ENCODE assay signal across 14 cellular contexts in genomic region chr19:46411088-46412033, GRCh38. TPM values are rescaled to one million over a fixed set of nuclear protein-coding genes. Genes with fewer than 3 reads are reported as not detected.
A peak's percentile ranks its signal among the peaks of the same experiment; 100 is the strongest.
DNase-seq lines count a peak whose midpoint lies in the region; ATAC-seq and TF ChIP-seq lines count a peak whose summit lies in the region.
"Had no signal": no experiment of that assay in that cellular context is flagged by ENCODE, and none has a peak within 500 bp of the region (broad histone marks: within the 10 kb centered on the region; RNA-seq: fewer than 3 reads in every experiment).

No MANE protein-coding gene starts in this region.

- H3K4me3 ChIP-seq in HFF-Myc (replicated peaks; ENCODE audit: low read depth, low read length) (peak overlapping the region; percentile 72), choroid plexus epithelial cell (ENCODE audit: low read depth, low read length) (peak overlapping the region; percentile 76), smooth muscle cell (peak overlapping the region; percentile 92)

- peaks cover 55% of the 10 kb centered on the region for H4K20me1 ChIP-seq in smooth muscle cell (ENCODE audit: low read depth)

- peak overlapping the region; percentile 99 for H3K4me2 ChIP-seq in smooth muscle cell

- WGBS in smooth muscle cell (ENCODE audit: low lambda C conversion rate), result 57% methylated on average over 18 of the region's 18 CpGs

- peaks cover 25% of the 10 kb centered on the region for H3F3A ChIP-seq in smooth muscle cell (ENCODE audit: low read depth)

- no peaks in the 10 kb centered on the region for H3K36me3 Mint-ChIP-seq in T-cell
- no peaks in the 10 kb centered on the region for H3K36me3 Mint-ChIP-seq in activated T-helper 1 cell treated with anti-CD3 and anti-CD28 coated beads, Interleukin-12 subunit alpha, Interleukin-12 subunit beta, Interleukin-2, Interleukin-4 antibody, amounts not matched to agents 30 ng/mL and 10 ng/mL and 1 ng/mL, durations not matched to agents 14 hours and 24 hours and 36 hours (ENCODE audit: low read depth)

- peaks cover 34% of the 10 kb centered on the region for H3K79me2 ChIP-seq in smooth muscle cell (ENCODE audit: low read depth)

- peaks cover 16 to 23% (median 17%) of the 10 kb centered on the region in 3 donors for H3K4me1 Mint-ChIP-seq in T-cell
- peaks cover 6% of the 10 kb centered on the region for H3K4me1 Mint-ChIP-seq in activated T-helper 1 cell treated with anti-CD3 and anti-CD28 coated beads, Interleukin-12 subunit alpha, Interleukin-12 subunit beta, Interleukin-2, Interleukin-4 antibody, amounts not matched to agents 30 ng/mL and 10 ng/mL and 1 ng/mL, durations not matched to agents 14 hours and 24 hours and 36 hours (ENCODE audit: low read depth)

- no peak for ATAC-seq in T-cell (replicated peaks in 1 of 4)
- ATAC-seq: activated naive CD8-positive, alpha-beta T cell treated with anti-CD3 and anti-CD28 coated beads, Interleukin-2, amount 50 U/mL, for 24 hours had no signal

- H3K27me3 ChIP-seq in smooth muscle cell (ENCODE audit: low read depth), result no peaks in the 10 kb centered on the region
- H3K27me3 ChIP-seq: SJSA1 had no signal

- no peak overlapping the region for H3K27ac ChIP-seq in smooth muscle cell (ENCODE audit: low read depth)
- H3K27ac ChIP-seq: SJSA1 had no signal

- no peaks in the 10 kb centered on the region for H3K9me3 ChIP-seq in smooth muscle cell (replicated peaks; ENCODE audit: low read depth)
- H3K9me3 ChIP-seq: SJSA1 had no signal

- DNase-seq in HFF-Myc (ENCODE audit: extremely low read depth, low read depth) (no peak), choroid plexus epithelial cell (ENCODE audit: low read depth) (no peak), left kidney (ENCODE audit: low read depth, low spot score) (peak; percentile 30), smooth muscle cell (lab: John Stamatoyannopoulos, UW; ENCODE audit: unreplicated experiment) (no peak), T-cell (no peak), GM03348 (ENCODE audit: low spot score) (no peak)
- DNase-seq in activated naive CD4-positive, alpha-beta T cell treated with anti-CD3 and anti-CD28 coated beads, Interleukin-2, amount 50 U/mL, for 16 hours, result no peak
- DNase-seq in activated T-helper 1 cell treated with anti-CD3 and anti-CD28 coated beads, Interleukin-12 subunit alpha, Interleukin-12 subunit beta, Interleukin-2, Interleukin-4 antibody, amounts not matched to agents 30 ng/mL and 10 ng/mL and 1 ng/mL, durations not matched to agents 14 hours and 24 hours and 36 hours (ENCODE audit: low spot score), result no peak
- DNase-seq: activated CD4-positive, alpha-beta T cell treated with anti-CD3 and anti-CD28 coated beads, Interleukin-2, amount 10 ng/mL, durations not matched to agents 7 days and 5 days; activated naive CD8-positive, alpha-beta T cell treated with anti-CD3 and anti-CD28 coated beads, Interleukin-2, amount 50 U/mL, for 24 hours; DMS 273 treated with DMSO at 0.1 percent for 48 hours; head of caudate nucleus; NCI-H187 treated with DMSO at 0.1 percent for 48 hours had no signal

- H3K9me3 Mint-ChIP-seq in T-cell, result no peaks in the 10 kb centered on the region
- H3K9me3 Mint-ChIP-seq in activated T-helper 1 cell treated with anti-CD3 and anti-CD28 coated beads, Interleukin-12 subunit alpha, Interleukin-12 subunit beta, Interleukin-2, Interleukin-4 antibody, amounts not matched to agents 30 ng/mL and 10 ng/mL and 1 ng/mL, durations not matched to agents 14 hours and 24 hours and 36 hours, result no peaks in the 10 kb centered on the region
- H3K9me3 Mint-ChIP-seq: activated CD4-positive, alpha-beta T cell treated with anti-CD3 and anti-CD28 coated beads, Interleukin-2, amount 10 ng/mL, durations not matched to agents 7 days and 5 days; activated naive CD8-positive, alpha-beta T cell treated with anti-CD3 and anti-CD28 coated beads, Interleukin-2, amount 50 U/mL, for 24 hours had no signal

- CTCF ChIA-PET in T-cell (lab: Charles Lee), result no interaction called here

- POLR2A ChIA-PET in T-cell (lab: Charles Lee), result no interaction called here

- H3K36me3 ChIP-seq in smooth muscle cell (ENCODE audit: low read depth), result no peaks in the 10 kb centered on the region

- H2AFZ ChIP-seq in smooth muscle cell (ENCODE audit: low read depth), result no peak overlapping the region

- no peak overlapping the region for H3K4me3 Mint-ChIP-seq in T-cell
- H3K4me3 Mint-ChIP-seq in activated T-helper 1 cell treated with anti-CD3 and anti-CD28 coated beads, Interleukin-12 subunit alpha, Interleukin-12 subunit beta, Interleukin-2, Interleukin-4 antibody, amounts not matched to agents 30 ng/mL and 10 ng/mL and 1 ng/mL, durations not matched to agents 14 hours and 24 hours and 36 hours, result no peak overlapping the region
- H3K4me3 Mint-ChIP-seq: activated CD4-positive, alpha-beta T cell treated with anti-CD3 and anti-CD28 coated beads, Interleukin-2, amount 10 ng/mL, durations not matched to agents 7 days and 5 days; activated naive CD8-positive, alpha-beta T cell treated with anti-CD3 and anti-CD28 coated beads, Interleukin-2, amount 50 U/mL, for 24 hours had no signal

- peaks cover 27% of the 10 kb centered on the region for H3K4me1 ChIP-seq in smooth muscle cell (ENCODE audit: low read depth)

- intact Hi-C loops in activated T-helper 1 cell treated with anti-CD3 and anti-CD28 coated beads, Interleukin-12 subunit alpha, Interleukin-12 subunit beta, Interleukin-2, Interleukin-4 antibody, amounts not matched to agents 30 ng/mL and 10 ng/mL and 1 ng/mL, durations not matched to agents 14 hours and 24 hours and 36 hours (cut with micrococcal nuclease), result no loop called here

- no peak overlapping the region for H3K27ac Mint-ChIP-seq in T-cell
- no peak overlapping the region for H3K27ac Mint-ChIP-seq in activated T-helper 1 cell treated with anti-CD3 and anti-CD28 coated beads, Interleukin-12 subunit alpha, Interleukin-12 subunit beta, Interleukin-2, Interleukin-4 antibody, amounts not matched to agents 30 ng/mL and 10 ng/mL and 1 ng/mL, durations not matched to agents 14 hours and 24 hours and 36 hours
- H3K27ac Mint-ChIP-seq: activated CD4-positive, alpha-beta T cell treated with anti-CD3 and anti-CD28 coated beads, Interleukin-2, amount 10 ng/mL, durations not matched to agents 7 days and 5 days; activated naive CD8-positive, alpha-beta T cell treated with anti-CD3 and anti-CD28 coated beads, Interleukin-2, amount 50 U/mL, for 24 hours had no signal

- H3K27me3 Mint-ChIP-seq in T-cell, result peaks cover 56 to 86% of the 10 kb centered on the region in 2 donors
- H3K27me3 Mint-ChIP-seq in activated T-helper 1 cell treated with anti-CD3 and anti-CD28 coated beads, Interleukin-12 subunit alpha, Interleukin-12 subunit beta, Interleukin-2, Interleukin-4 antibody, amounts not matched to agents 30 ng/mL and 10 ng/mL and 1 ng/mL, durations not matched to agents 14 hours and 24 hours and 36 hours (ENCODE audit: insufficient read depth), result peaks cover 69% of the 10 kb centered on the region

- TF ChIP-seq CTCF in HFF-Myc (IDR thresholded peaks at IDR 0.05; ENCODE audit: low read depth, low read length, missing control alignments) (no peak), choroid plexus epithelial cell (conservative IDR thresholded peaks at IDR 0.05; ENCODE audit: low read depth, low read length) (no peak), smooth muscle cell (IDR thresholded peaks at IDR 0.05; ENCODE audit: borderline replicate concordance, insufficient read depth, poor library complexity, severe bottlenecking) (no peak)

- H3K9ac ChIP-seq in smooth muscle cell (ENCODE audit: low read depth), result peak overlapping the region; percentile 81

RNA-seq across cellular contexts. Expression of gene CCDC8, which starts 2.0 kb away (rescaled TPM):
- total RNA-seq in smooth muscle cell (17.9 and 19.4 TPM in 2 replicates), T-cell (under 1 TPM in 3 of 5 donors, not detected in 2; 0.12 to 0.19 (median 0.13) TPM)
- polyA plus RNA-seq in smooth muscle cell, result 44.5 and 53.9 TPM in 2 replicates
- total RNA-seq in activated T-helper 1 cell treated with anti-CD3 and anti-CD28 coated beads, Interleukin-12 subunit alpha, Interleukin-12 subunit beta, Interleukin-2, Interleukin-4 antibody, amounts not matched to agents 30 ng/mL and 10 ng/mL and 1 ng/mL, durations not matched to agents 14 hours and 24 hours and 36 hours, result not detected in 2 replicates
- total RNA-seq: activated CD4-positive, alpha-beta T cell treated with anti-CD3 and anti-CD28 coated beads, Interleukin-2, amount 10 ng/mL, durations not matched to agents 7 days and 5 days had no signal

RNA-seq across cellular contexts. Expression of gene PNMA8C, which starts 17.4 kb away (rescaled TPM):
- total RNA-seq in smooth muscle cell (not detected in 2 replicates), T-cell (not detected)
- not detected in 2 replicates for polyA plus RNA-seq in smooth muscle cell
- not detected in 2 replicates for total RNA-seq in activated T-helper 1 cell treated with anti-CD3 and anti-CD28 coated beads, Interleukin-12 subunit alpha, Interleukin-12 subunit beta, Interleukin-2, Interleukin-4 antibody, amounts not matched to agents 30 ng/mL and 10 ng/mL and 1 ng/mL, durations not matched to agents 14 hours and 24 hours and 36 hours
- total RNA-seq: activated CD4-positive, alpha-beta T cell treated with anti-CD3 and anti-CD28 coated beads, Interleukin-2, amount 10 ng/mL, durations not matched to agents 7 days and 5 days; SJSA1 had no signal

Comparison
In these comparisons a context has a peak if more than half of its experiments do, and no peak if none do; other contexts are left out.
1. RNA of gene CCDC8, which starts 2.0 kb away (total RNA-seq): 17.9 to 19.4 TPM in smooth muscle cell; 0.12 to 0.19 TPM in T-cell and not detected in activated T-helper 1 cell treated with anti-CD3 and anti-CD28 coated beads, Interleukin-12 subunit alpha, Interleukin-12 subunit beta, Interleukin-2, Interleukin-4 antibody, amounts not matched to agents 30 ng/mL and 10 ng/mL and 1 ng/mL, durations not matched to agents 14 hours and 24 hours and 36 hours; every median in the first group is over 10 times any median in the second.
2. Peak in every context shown above with its lines, with median percentiles within 50 percentile points of each other: H3K4me3 ChIP-seq.